Comparison of ENCODE assay signal across 15 cellular contexts in the genomic region with DNA sequence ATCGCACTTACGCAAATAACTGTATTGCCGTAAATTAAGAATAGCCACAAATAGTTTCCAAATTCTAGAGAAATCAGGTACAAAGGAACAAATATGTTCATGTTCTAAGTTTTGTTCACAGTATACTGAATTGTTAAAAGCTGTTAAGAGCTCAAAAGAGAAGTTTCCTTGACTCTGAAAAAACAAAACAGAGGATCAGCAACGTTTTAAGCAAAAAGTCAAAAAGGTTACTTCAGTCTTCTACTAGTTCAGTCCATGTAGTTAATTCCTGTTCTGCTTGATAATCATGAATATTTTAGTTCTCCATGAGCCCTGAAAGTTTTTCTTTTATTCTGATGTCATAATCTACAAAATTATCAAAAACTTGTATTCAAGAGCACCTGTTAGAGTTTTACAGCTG.
DNase-seq lines count a peak whose midpoint lies in the region; ATAC-seq and TF ChIP-seq lines count a peak whose summit lies in the region.
"Had no signal": no experiment of that assay in that cellular context is flagged by ENCODE, and none has a peak within 500 bp of the region (broad histone marks: within the 10 kb centered on the region; RNA-seq: fewer than 3 reads in every experiment).

No MANE protein-coding gene starts in this region.

- ATAC-seq in HG03460 (IDR thresholded peaks at IDR 0.05; ENCODE audit: unreplicated experiment) = no peak

- no peak overlapping the region for H3K4me2 ChIP-seq in OCI-LY7 (ENCODE audit: low read length)

- in situ Hi-C loops in G401 (cut with HindIII; ENCODE audit: low sequenced_read_pairs) = no loop called here

- no peaks in the 10 kb centered on the region for H3K36me3 ChIP-seq in HEK293 (ENCODE audit: control insufficient read depth in 2 of 2, insufficient read depth in 1 of 2, low read length in 2 of 2)
- H3K36me3 ChIP-seq in OCI-LY7 (ENCODE audit: insufficient read depth, low read length) = no peaks in the 10 kb centered on the region
- H3K36me3 ChIP-seq in endodermal cell (ENCODE audit: control insufficient read depth, insufficient read depth, low read length) = no peaks in the 10 kb centered on the region
- H3K36me3 ChIP-seq: HAP-1 had no signal

- H4K20me1 ChIP-seq in OCI-LY7 (ENCODE audit: insufficient read depth, low read length) = no peaks in the 10 kb centered on the region

- H3K36me3 Mint-ChIP-seq in endodermal cell (ENCODE audit: low read depth) (peaks cover 4% of the 10 kb centered on the region), osteocyte (ENCODE audit: unreplicated experiment) (no peaks in the 10 kb centered on the region)
- H3K36me3 Mint-ChIP-seq: CD4-positive, alpha-beta memory T cell had no signal

- CTCF ChIA-PET in HEK293 (lab: Yijun Ruan, JAX) (no interaction called here), OCI-LY7 (lab: Charles Lee; ENCODE audit: unreplicated experiment) (no interaction called here)

- no peaks in the 10 kb centered on the region for H3K27me3 ChIP-seq in endodermal cell (ENCODE audit: control insufficient read depth, insufficient read depth, low read length, poor library complexity, severe bottlenecking)

- TF ChIP-seq CTCF in HEK293 (tag by site-specific recombination; IDR thresholded peaks at IDR 0.05) (no peak), OCI-LY7 (conservative IDR thresholded peaks at IDR 0.05; ENCODE audit: low read length) (no peak), endodermal cell (conservative IDR thresholded peaks at IDR 0.05) (no peak), osteocyte (IDR thresholded peaks at IDR 0.05) (no peak)

- H3K9me3 Mint-ChIP-seq in endodermal cell (peaks cover 78% of the 10 kb centered on the region), osteocyte (ENCODE audit: unreplicated experiment) (peaks cover 21% of the 10 kb centered on the region)

- no peak overlapping the region for H3K4me3 ChIP-seq in HEK293 (ENCODE audit: low read depth, low read length)
- no peak overlapping the region for H3K4me3 ChIP-seq in OCI-LY7 (ENCODE audit: low read depth, low read length, poor library complexity, severe bottlenecking)
- peak overlapping the region; percentile 37 for H3K4me3 ChIP-seq in endodermal cell (ENCODE audit: low read length)
- H3K4me3 ChIP-seq: HAP-1 had no signal

- no peak overlapping the region for H2AFZ ChIP-seq in OCI-LY7 (ENCODE audit: low read length)

- H3K27ac Mint-ChIP-seq in endodermal cell (no peak overlapping the region), osteocyte (ENCODE audit: unreplicated experiment) (no peak overlapping the region)
- H3K27ac Mint-ChIP-seq: CD4-positive, alpha-beta memory T cell had no signal

- 91 to 96% methylated on average over 4 of the region's 4 CpGs for WGBS in endodermal cell (ENCODE audit: insufficient coverage in 1 of 2, insufficient read length in 1 of 2), 2 experiments

- no peaks in the 10 kb centered on the region for H3K9me3 ChIP-seq in HEK293 (ENCODE audit: control insufficient read depth, insufficient read depth, low read depth, low read length)
- H3K9me3 ChIP-seq in OCI-LY7 (ENCODE audit: low read length) = peaks cover 29% of the 10 kb centered on the region
- H3K9me3 ChIP-seq in endodermal cell (ENCODE audit: control insufficient read depth, low read length) = peaks cover 80% of the 10 kb centered on the region

- H3K9me2 ChIP-seq in OCI-LY7 (ENCODE audit: insufficient read depth, low read length) = no peaks in the 10 kb centered on the region

- intact Hi-C loops in OCI-LY7 (cut with micrococcal nuclease; ENCODE audit: unreplicated experiment) = no loop called here

- POLR2A ChIA-PET in HEK293 (lab: Yijun Ruan, JAX) = no interaction called here
- POLR2A ChIA-PET in OCI-LY7 (lab: Charles Lee) = interaction anchor here (1.2 kb wide), 1 partner anchor 25 kb away, joined by 3 read pairs; no protein-coding TSS in a partner anchor

- H3K79me2 ChIP-seq in OCI-LY7 (ENCODE audit: insufficient read depth, low read depth, low read length) = no peaks in the 10 kb centered on the region

- no peak overlapping the region for H3K9ac ChIP-seq in endodermal cell (ENCODE audit: extremely low read depth, low read length, poor library complexity, severe bottlenecking)

- DNase-seq in OCI-LY7 (ENCODE audit: low spot score) = peak; percentile 12
- no peak for DNase-seq in endodermal cell
- DNase-seq in osteocyte (ENCODE audit: extremely low spot score, unreplicated experiment) = no peak
- no peak for DNase-seq in G401 (ENCODE audit: low spot score)
- DNase-seq: C1 segment of cervical spinal cord; Calu3; CD4-positive, alpha-beta memory T cell; COR-L47; DMS79; EL; GF-D8; GOT3 had no signal

- no peak overlapping the region for H3K27ac ChIP-seq in HEK293 (ENCODE audit: extremely low read depth, low read depth, low read length)
- no peak overlapping the region for H3K27ac ChIP-seq in OCI-LY7 (ENCODE audit: low read depth, low read length, poor library complexity, severe bottlenecking)
- no peak overlapping the region for H3K27ac ChIP-seq in endodermal cell (ENCODE audit: low read depth, low read length)

- no peak overlapping the region for H3K4me3 Mint-ChIP-seq in endodermal cell
- no peak overlapping the region for H3K4me3 Mint-ChIP-seq in osteocyte (ENCODE audit: unreplicated experiment)
- H3K4me3 Mint-ChIP-seq: CD4-positive, alpha-beta memory T cell had no signal

- BruUV-seq in OCI-LY7 (replicated peaks; lab: Mats Ljungman, UMichigan) = no TSS peak

- no peaks in the 10 kb centered on the region for H3K4me1 Mint-ChIP-seq in endodermal cell
- H3K4me1 Mint-ChIP-seq in osteocyte (ENCODE audit: unreplicated experiment) = no peaks in the 10 kb centered on the region
- H3K4me1 Mint-ChIP-seq: CD4-positive, alpha-beta memory T cell had no signal

- no peaks in the 10 kb centered on the region for H3K27me3 Mint-ChIP-seq in endodermal cell (ENCODE audit: insufficient read depth)
- H3K27me3 Mint-ChIP-seq in osteocyte (ENCODE audit: unreplicated experiment) = peaks cover 3% of the 10 kb centered on the region

- H3K4me1 ChIP-seq in HEK293 (ENCODE audit: control insufficient read depth, insufficient read depth, low read length) = no peaks in the 10 kb centered on the region
- H3K4me1 ChIP-seq in OCI-LY7 (ENCODE audit: insufficient read depth, low read length, poor library complexity, severe bottlenecking) = no peaks in the 10 kb centered on the region
- no peaks in the 10 kb centered on the region for H3K4me1 ChIP-seq in endodermal cell (ENCODE audit: control insufficient read depth, insufficient read depth, low read length)
- H3K4me1 ChIP-seq: HAP-1 had no signal

TF ChIP-seq in HEK293, 187 proteins besides CTCF, POLR2A, EP300 and RAD21:
- TF ChIP-seq, protein P1, sequence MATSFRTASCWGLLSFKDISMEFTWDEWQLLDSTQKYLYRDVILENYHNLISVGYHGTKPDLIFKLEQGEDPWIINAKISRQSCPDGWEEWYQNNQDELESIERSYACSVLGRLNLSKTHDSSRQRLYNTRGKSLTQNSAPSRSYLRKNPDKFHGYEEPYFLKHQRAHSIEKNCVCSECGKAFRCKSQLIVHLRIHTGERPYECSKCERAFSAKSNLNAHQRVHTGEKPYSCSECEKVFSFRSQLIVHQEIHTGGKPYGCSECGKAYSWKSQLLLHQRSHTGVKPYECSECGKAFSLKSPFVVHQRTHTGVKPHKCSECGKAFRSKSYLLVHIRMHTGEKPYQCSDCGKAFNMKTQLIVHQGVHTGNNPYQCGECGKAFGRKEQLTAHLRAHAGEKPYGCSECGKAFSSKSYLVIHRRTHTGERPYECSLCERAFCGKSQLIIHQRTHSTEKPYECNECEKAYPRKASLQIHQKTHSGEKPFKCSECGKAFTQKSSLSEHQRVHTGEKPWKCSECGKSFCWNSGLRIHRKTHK (tag by site-specific recombination; IDR thresholded peaks at IDR 0.05) = peak; percentile 39; the same call in 1 of the 2 replicates
- TF ChIP-seq SETDB1 (IDR thresholded peaks at IDR 0.05; ENCODE audit: insufficient read length, low read length) (peak; percentile 97), TRIM28 (IDR thresholded peaks at IDR 0.05; ENCODE audit: borderline replicate concordance, low read length) (0 out of 2 replicates have a peak, but pooled peaks have one; percentile 59), ZNF530 (tag by site-specific recombination; IDR thresholded peaks at IDR 0.05; ENCODE audit: low read depth) (no peak)
